17 cellular contexts compared by ENCODE assay signal in genomic region chr14:92952497-92953298, GRCh38. TPM values are rescaled to one million over a fixed set of nuclear protein-coding genes. Genes with fewer than 3 reads are reported as not detected.
DNase-seq lines count a peak whose midpoint lies in the region; ATAC-seq and TF ChIP-seq lines count a peak whose summit lies in the region.
"Had no signal": no experiment of that assay in that cellular context is flagged by ENCODE, and none has a peak within 500 bp of the region (broad histone marks: within the 10 kb centered on the region; RNA-seq: fewer than 3 reads in every experiment).

No MANE protein-coding gene starts in this region.

- H3K4me3 ChIP-seq in ascending aorta = peak overlapping the region in 1 of 2 donors; percentile 33
- H3K4me3 ChIP-seq: adrenal gland; BLaER1 treated with 17β-estradiol and CSF1 and Interleukin-3, amounts not matched to agents 10 nM and 100 nM; GM23248; skin epidermis; thyroid gland had no signal

- in situ Hi-C loops in GM13976 (cut with MboI; ENCODE audit: low sequenced_read_pairs, unreplicated experiment) = no loop called here

- H3K4me1 ChIP-seq in ascending aorta = peaks cover 0 to 25% of the 10 kb centered on the region in 2 donors
- H3K4me1 ChIP-seq: adrenal gland, thyroid gland had no signal

- no peaks in the 10 kb centered on the region for H3K27me3 ChIP-seq in ascending aorta
- H3K27me3 ChIP-seq: adrenal gland; BLaER1 treated with 17β-estradiol and CSF1 and Interleukin-3, amounts not matched to agents 10 nM and 100 nM; thyroid gland had no signal

- TF ChIP-seq CTCF in ascending aorta (IDR thresholded peaks at IDR 0.05) (no peak), GM13976 (IDR thresholded peaks at IDR 0.05; ENCODE audit: borderline replicate concordance, control extremely low read depth, extremely low read depth, insufficient read depth, missing control alignments) (no peak)

- DNase-seq in Ammon's horn (ENCODE audit: low spot score) (peak; percentile 57), ascending aorta (ENCODE audit: low spot score in 2 of 2) (peak in 1 of 2 donors; percentile 70), left cardiac atrium (peak; percentile 73), posterior vena cava (ENCODE audit: low spot score) (peak; percentile 80), NCI-H146 treated with DMSO at 0.1 percent for 48 hours (lab: John Stamatoyannopoulos, UW; ENCODE audit: unreplicated experiment) (no peak), DMS153 treated with DMSO at 0.1 percent for 48 hours (lab: John Stamatoyannopoulos, UW; ENCODE audit: unreplicated experiment) (no peak), GM13976 (ENCODE audit: low spot score) (no peak), NCI-H226 (no peak)

- no peaks in the 10 kb centered on the region for H3K9me3 ChIP-seq in ascending aorta
- H3K9me3 ChIP-seq: adrenal gland; BLaER1 treated with 17β-estradiol and CSF1 and Interleukin-3, amounts not matched to agents 10 nM and 100 nM; thyroid gland had no signal

- intact Hi-C loops in ascending aorta (cut with DNase I) (loop anchor here (1.0 to 2.0 kb wide), 3 partner anchors 163 to 226 kb away; partner anchors contain the start of gene ITPK1), left cardiac atrium (cut with DNase I) (loop anchor here (1.0 to 5.0 kb wide), 3 partner anchors 165 to 187 kb away; partner anchors contain the start of gene ITPK1 (in 1 of the 2)), posterior vena cava (cut with DNase I) (no loop called here)

- H3K27ac ChIP-seq in ascending aorta = peak overlapping the region; percentile 51 to 79
- H3K27ac ChIP-seq: adrenal gland, GM23248, thyroid gland had no signal

- H3K36me3 ChIP-seq in ascending aorta = peaks cover 23 to 25% of the 10 kb centered on the region in 2 donors

- peak; percentile 67 to 71 for ATAC-seq in left cardiac atrium

RNA-seq across cellular contexts. Expression of gene CHGA, which starts 29.7 kb away (rescaled TPM):
- 0.32 TPM for total RNA-seq in ascending aorta
- total RNA-seq in left cardiac atrium = not detected
- under 1 TPM in 1 of 2 donors, not detected in 1; 0.29 TPM for total RNA-seq in posterior vena cava
- total RNA-seq: endothelial cell of umbilical vein, GM23248, myocyte, osteoblast, PC-3 had no signal

Comparison
In these comparisons a context has a peak if more than half of its experiments do, and no peak if none do; other contexts are left out.
1. DNase-seq: peak in Ammon's horn (single experiment), left cardiac atrium (single experiment) and posterior vena cava (single experiment); none in NCI-H146 treated with DMSO at 0.1 percent for 48 hours (single experiment), DMS153 treated with DMSO at 0.1 percent for 48 hours (single experiment), GM13976 (single experiment) and NCI-H226 (single experiment).
2. intact Hi-C loops: an anchor here in ascending aorta (1.0 to 2.0 kb wide) and left cardiac atrium (1.0 to 5.0 kb wide); none called in posterior vena cava.